In genomic region chr9:127876764-127877562, GRCh38 we compare ENCODE assay signal across 8 cellular contexts. TPM values are rescaled to one million over a fixed set of nuclear protein-coding genes. Genes with fewer than 3 reads are reported as not detected.
DNase-seq lines count a peak whose midpoint lies in the region; ATAC-seq, FAIRE-seq and TF ChIP-seq lines count a peak whose summit lies in the region.

No MANE protein-coding gene starts in this region.

- intact Hi-C loops in heart left ventricle (cut with DNase I) (loop anchor here in 1 of 10 donors (5.0 kb wide), 1 partner anchor 75 kb away; the partner anchor contains the start of gene FPGS), prostate gland (cut with DNase I) (loop anchor here (1.0 to 5.0 kb wide), 2 partner anchors 20 to 140 kb away; partner anchors contain the start of gene TOR2A)

- H3K9me3 ChIP-seq in heart left ventricle (no peaks in the 10 kb centered on the region), prostate gland (no peaks in the 10 kb centered on the region)

- POLR2A ChIA-PET in WTC11 (lab: Charles Lee) (no interaction called here), HEK293T (lab: Yijun Ruan, JAX) (interaction anchor here (1.1 to 1.7 kb wide), 2 partner anchors 20 to 40 kb away, joined by 3 to 6 read pairs; partner anchors contain the start of gene ST6GALNAC4)

- no peak for FAIRE-seq in D721Med (lab: Jason Lieb, UNC)

- peaks cover 0 to 17% (median 10%) of the 10 kb centered on the region in 9 donors for H3K36me3 ChIP-seq in heart left ventricle
- H3K36me3 ChIP-seq in prostate gland: no peaks in the 10 kb centered on the region

- peak; percentile 41 for DNase-seq in D721Med (ENCODE audit: insufficient read length, low spot score)
- DNase-seq in WTC11 (ENCODE audit: low spot score): no peak
- peak in 4 of 5 donors; percentile 44 to 80 (median 58) for DNase-seq in heart left ventricle
- DNase-seq in prostate gland (ENCODE audit: low spot score): no peak
- DNase-seq in HEK293T (ENCODE audit: extremely low spot score): no peak
- no peak for DNase-seq in mucosa of gallbladder (ENCODE audit: low spot score)
- no peak for DNase-seq in HCEC 1CT

- no peak overlapping the region for H3K27ac Mint-ChIP-seq in WTC11

- H3K27me3 Mint-ChIP-seq in WTC11 (ENCODE audit: low read depth): no peaks in the 10 kb centered on the region

- no peaks in the 10 kb centered on the region for H3K9me3 Mint-ChIP-seq in WTC11

- H3K4me1 Mint-ChIP-seq in WTC11: peaks cover 8% of the 10 kb centered on the region

- peak; percentile 17 for ATAC-seq in WTC11
- peak; percentile 20 to 49 (median 38) for ATAC-seq in heart left ventricle
- no peak for ATAC-seq in HG02642 (IDR thresholded peaks at IDR 0.05; ENCODE audit: poor library complexity, unreplicated experiment)

- CTCF ChIA-PET in WTC11 (lab: Charles Lee) (interaction anchor here (0.7 to 3.0 kb wide), 5 partner anchors 8 to 142 kb away, joined by 3 to 17 read pairs (median 11); partner anchors contain the start of genes ENG and TOR2A), HEK293T (lab: Yijun Ruan, JAX) (no interaction called here)

- no peaks in the 10 kb centered on the region for H3K27me3 ChIP-seq in heart left ventricle
- H3K27me3 ChIP-seq in prostate gland (replicated peaks; ENCODE audit: insufficient read depth): no peaks in the 10 kb centered on the region

- H3K27ac ChIP-seq in heart left ventricle (peak overlapping the region; percentile 64 to 98 (median 92)), prostate gland (peak overlapping the region in 1 of 2 donors; percentile 51)

- H3K4me3 ChIP-seq in heart left ventricle (peak overlapping the region; percentile 55 to 94 (median 66)), prostate gland (peak overlapping the region; percentile 45 to 52)

- TF ChIP-seq POLR2A in heart left ventricle (IDR thresholded peaks at IDR 0.05): no peak
- TF ChIP-seq POLR2A in prostate gland (IDR thresholded peaks at IDR 0.05): no peak

- H3K4me3 Mint-ChIP-seq in WTC11: peak overlapping the region; percentile 74

- WGBS in heart left ventricle, 4 donors: 13 to 46% (median 21%) methylated on average over 9 to 26 of the region's 26 CpGs
- 26% methylated on average over 21 of the region's 26 CpGs for WGBS in prostate gland

- H3K4me1 ChIP-seq in heart left ventricle (peaks cover 3 to 60% (median 40%) of the 10 kb centered on the region in 12 donors), prostate gland (replicated peaks) (peaks cover 8% of the 10 kb centered on the region)

- no peaks in the 10 kb centered on the region for H3K36me3 Mint-ChIP-seq in WTC11

- TF ChIP-seq CTCF in D721Med (IDR thresholded peaks at IDR 0.05; ENCODE audit: insufficient read depth, missing control alignments) (no peak), WTC11 (IDR thresholded peaks at IDR 0.05) (no peak), heart left ventricle (IDR thresholded peaks at IDR 0.05) (no peak), prostate gland (IDR thresholded peaks at IDR 0.05) (no peak)

TF ChIP-seq in WTC11, 78 proteins besides CTCF, POLR2A, EP300 and RAD21 (continues in another document):
- no peak for TF ChIP-seq ZNF263 (CRISPR knock-in tag; IDR thresholded peaks at IDR 0.05; ENCODE audit: low read depth)
- TF ChIP-seq CREB1 (CRISPR knock-in tag; IDR thresholded peaks at IDR 0.05): no peak
- no peak for TF ChIP-seq E2F4 (CRISPR knock-in tag; IDR thresholded peaks at IDR 0.05; ENCODE audit: borderline replicate concordance, low read depth)
- TF ChIP-seq ZNF138 (CRISPR knock-in tag; conservative IDR thresholded peaks at IDR 0.05): no peak
- no peak for TF ChIP-seq CBFB (CRISPR knock-in tag; IDR thresholded peaks at IDR 0.05; ENCODE audit: low read depth)
- TF ChIP-seq ZBTB43 (CRISPR knock-in tag; IDR thresholded peaks at IDR 0.05): no peak
- TF ChIP-seq ELF4 (CRISPR knock-in tag; IDR thresholded peaks at IDR 0.05; ENCODE audit: low read depth): no peak
- TF ChIP-seq, protein P1, sequence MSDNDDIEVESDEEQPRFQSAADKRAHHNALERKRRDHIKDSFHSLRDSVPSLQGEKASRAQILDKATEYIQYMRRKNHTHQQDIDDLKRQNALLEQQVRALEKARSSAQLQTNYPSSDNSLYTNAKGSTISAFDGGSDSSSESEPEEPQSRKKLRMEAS (CRISPR knock-in tag; IDR thresholded peaks at IDR 0.05): no peak
- TF ChIP-seq NR1H2 (CRISPR knock-in tag; IDR thresholded peaks at IDR 0.05): no peak
- no peak for TF ChIP-seq TEAD1 (CRISPR knock-in tag; IDR thresholded peaks at IDR 0.05)
- TF ChIP-seq NFE2L1 (CRISPR knock-in tag; IDR thresholded peaks at IDR 0.05): no peak

TF ChIP-seq in HEK293T, 16 proteins besides CTCF, POLR2A, EP300 and RAD21:
- TF ChIP-seq L3MBTL2 (conservative IDR thresholded peaks at IDR 0.05) (no peak), ELF4 (IDR thresholded peaks at IDR 0.05) (no peak), ARNT (IDR thresholded peaks at IDR 0.05) (no peak), PKNOX1 (IDR thresholded peaks at IDR 0.05) (no peak), NFRKB (IDR thresholded peaks at IDR 0.05) (no peak), ZNF384 (IDR thresholded peaks at IDR 0.05) (no peak), BHLHE40 (IDR thresholded peaks at IDR 0.05; ENCODE audit: borderline replicate concordance) (no peak), HDGF (IDR thresholded peaks at IDR 0.05; ENCODE audit: borderline replicate concordance) (no peak), SP1 (IDR thresholded peaks at IDR 0.05) (no peak), CTBP1 (IDR thresholded peaks at IDR 0.05; ENCODE audit: borderline replicate concordance) (no peak), SUZ12 (IDR thresholded peaks at IDR 0.05) (no peak), FOXA1 (IDR thresholded peaks at IDR 0.05) (no peak), FOXM1 (IDR thresholded peaks at IDR 0.05; ENCODE audit: borderline replicate concordance) (no peak)

RNA-seq across cellular contexts. Expression of gene AK1, which starts 0.5 kb away (rescaled TPM):
- total RNA-seq in WTC11 (2021) (27.5 to 34.9 TPM (median 34.4 TPM) in 3 replicates), heart left ventricle (100 to 1,000 TPM; 415 to 810 (median 586) TPM), prostate gland (100 to 1,000 TPM in 1 of 2 donors, 10 to 100 TPM in 1; 22.2 to 123 TPM), mucosa of gallbladder (142 TPM)
- 1,000 to 10,000 TPM in 1 of 2 donors, 100 to 1,000 TPM in 1; 312 to 1,060 TPM for polyA plus RNA-seq in heart left ventricle

RNA-seq across cellular contexts. Expression of gene ST6GALNAC6, which starts 22.4 kb away (rescaled TPM):
- 45.1 to 47.5 TPM (median 45.3 TPM) in 3 replicates for total RNA-seq in WTC11 (2021)
- total RNA-seq in heart left ventricle: 10 to 100 TPM; 28.4 to 75.9 (median 45.6) TPM
- polyA plus RNA-seq in heart left ventricle: 10 to 100 TPM; 35.7 to 37.5 TPM
- 10 to 100 TPM; 46.4 to 95.1 TPM for total RNA-seq in prostate gland
- 67.0 TPM for total RNA-seq in mucosa of gallbladder

RNA-seq across cellular contexts. Expression of gene ENG, which starts 22.5 kb away (rescaled TPM):
- total RNA-seq in WTC11 (2021) (3.7 to 4.4 TPM (median 4.2 TPM) in 3 replicates), heart left ventricle (100 to 1,000 TPM; 116 to 252 (median 133) TPM), prostate gland (100 to 1,000 TPM in 1 of 2 donors, 10 to 100 TPM in 1; 24.3 to 336 TPM), mucosa of gallbladder (94.3 TPM)
- 100 to 1,000 TPM; 156 to 245 TPM for polyA plus RNA-seq in heart left ventricle

RNA-seq across cellular contexts. Expression of gene ST6GALNAC4, which starts 39.9 kb away (rescaled TPM):
- total RNA-seq in WTC11 (2021) (25.1 to 25.7 TPM (median 25.4 TPM) in 3 replicates), heart left ventricle (10 to 100 TPM; 28.3 to 66.1 (median 42.6) TPM), prostate gland (10 to 100 TPM; 21.8 to 47.0 TPM), mucosa of gallbladder (42.1 TPM)
- 10 to 100 TPM; 17.0 to 72.0 TPM for polyA plus RNA-seq in heart left ventricle

RNA-seq across cellular contexts. Expression of gene PIP5KL1, which starts 53.6 kb away (rescaled TPM):
- total RNA-seq in WTC11 (2021) (15.8 to 20.2 TPM (median 16.8 TPM) in 3 replicates), heart left ventricle (under 1 TPM in 7 of 9 donors, not detected in 2; 0.33 to 0.77 (median 0.51) TPM), prostate gland (10 to 100 TPM in 1 of 2 donors, 1 to 10 TPM in 1; 3.1 to 16.5 TPM), mucosa of gallbladder (4.9 TPM)
- polyA plus RNA-seq in heart left ventricle: under 1 TPM; 0.12 to 0.15 TPM

Comparison
In these comparisons a context has a peak if more than half of its experiments do, and no peak if none do; other contexts are left out.
1. DNase-seq: peak in D721Med (single experiment) and heart left ventricle (4 of 5); none in WTC11 (single experiment), prostate gland (single experiment), HEK293T (single experiment), mucosa of gallbladder (single experiment) and HCEC 1CT (single experiment).